ENCODE assay signal across 25 cellular contexts in the genomic region with DNA sequence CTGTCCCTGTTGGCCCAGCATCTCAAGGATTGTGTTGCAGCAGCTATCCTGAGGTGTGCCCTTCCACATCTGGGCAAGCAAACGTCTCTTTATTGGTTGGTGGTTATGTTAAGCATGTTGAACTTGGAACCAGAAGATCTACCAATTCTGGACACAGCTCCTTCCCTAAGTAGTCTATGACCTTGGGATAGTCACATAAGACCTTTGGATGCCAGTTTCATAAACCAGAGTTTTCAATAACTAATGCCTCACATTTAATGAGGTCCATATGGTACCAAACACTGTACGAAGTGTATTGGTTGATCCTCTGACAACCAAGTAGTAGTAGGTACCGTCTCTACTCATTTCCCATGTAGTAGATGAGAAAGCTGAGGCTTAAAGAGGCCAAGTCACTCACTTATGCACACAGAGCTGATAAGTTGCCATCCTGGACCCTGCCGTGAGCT. TPM values are rescaled to one million over a fixed set of nuclear protein-coding genes. Genes with fewer than 3 reads are reported as not detected.
"Had no signal": no experiment of that assay in that cellular context is flagged by ENCODE, and none has a peak within 500 bp of the region (broad histone marks: within the 10 kb centered on the region; RNA-seq: fewer than 3 reads in every experiment).

No MANE protein-coding gene starts in this region.

- FAIRE-seq: TTC549 had no signal

- H3K27ac ChIP-seq: brain microvascular endothelial cell, KMS-11, SJCRH30 had no signal

- ATAC-seq: activated CD4-positive, alpha-beta T cell treated with anti-CD3 and anti-CD28 coated beads for 36 hours; activated CD4-positive, CD25-positive, alpha-beta regulatory T cell treated with anti-CD3 and anti-CD28 coated beads, Interleukin-2, amount 50 U/mL, for 24 hours; activated CD8-positive, alpha-beta T cell treated with anti-CD3 and anti-CD28 coated beads, Interleukin-2, amount 10 ng/mL, durations not matched to agents 7 days and 5 days; activated naive CD8-positive, alpha-beta T cell treated with anti-CD3 and anti-CD28 coated beads, Interleukin-2, amount 50 U/mL, for 24 hours; activated T-cell treated with anti-CD3 and anti-CD28 coated beads, Interleukin-2, amount 50 U/mL, for 4 hours had no signal

- H3K36me3 ChIP-seq: brain microvascular endothelial cell, SJCRH30 had no signal

- H3K9me2 ChIP-seq: SK-N-SH had no signal

- H3K9me3 ChIP-seq: SJCRH30, SK-N-SH had no signal

- H3K9ac ChIP-seq: KMS-11, SK-N-SH had no signal

- H3K4me1 ChIP-seq: SJCRH30 had no signal

- H3K4me3 ChIP-seq: SJCRH30 had no signal

- H3K4me2 ChIP-seq: KMS-11, SK-N-SH had no signal

- DNase-seq: activated CD4-positive, alpha-beta T cell treated with anti-CD3 and anti-CD28 coated beads for 36 hours; activated CD4-positive, alpha-beta T cell treated with anti-CD3 and anti-CD28 coated beads, Interleukin-2, amount 10 ng/mL, durations not matched to agents 7 days and 5 days; activated CD4-positive, alpha-beta T cell treated with anti-CD3 and anti-CD28 coated beads, Interleukin-2, amount 50 U/mL, for 48 hours; activated CD8-positive, alpha-beta T cell treated with anti-CD3 and anti-CD28 coated beads, Interleukin-2, amount 10 ng/mL, durations not matched to agents 7 days and 5 days; activated naive CD4-positive, alpha-beta T cell treated with anti-CD3 and anti-CD28 coated beads, Interleukin-2, amount 10 ng/mL, durations not matched to agents 7 days and 5 days; activated naive CD8-positive, alpha-beta T cell treated with anti-CD3 and anti-CD28 coated beads, Interleukin-2, amount 50 U/mL, for 24 hours; activated T-cell treated with anti-CD3 and anti-CD28 coated beads for 4 hours; activated T-cell treated with anti-CD3 and anti-CD28 coated beads, Interleukin-2, amount 50 U/mL, for 4 hours; anterior cingulate cortex; brain microvascular endothelial cell; central memory CD4-positive, alpha-beta T cell; NCI-H1092 treated with DMSO at 0.1 percent for 48 hours; NCI-H1417 treated with DMSO at 0.1 percent for 48 hours; NCI-H187 treated with DMSO at 0.1 percent for 48 hours; NCI-H2081 treated with DMSO at 0.1 percent for 48 hours; NCI-H226; NCI-H524 treated with DMSO at 0.1 percent for 48 hours; SHP77; SJCRH30; SK-N-SH had no signal

RNA-seq across cellular contexts. Expression of a gene that starts 3.7 kb away (rescaled TPM):
- total RNA-seq: activated CD4-positive, alpha-beta T cell treated with anti-CD3 and anti-CD28 coated beads, Interleukin-2, amount 10 ng/mL, durations not matched to agents 7 days and 5 days; activated CD8-positive, alpha-beta T cell treated with anti-CD3 and anti-CD28 coated beads, Interleukin-2, amount 10 ng/mL, durations not matched to agents 7 days and 5 days; activated T-cell treated with anti-CD3 and anti-CD28 coated beads, Interleukin-2, amount 50 U/mL, for 4 hours; activated T-helper 1 cell treated with anti-CD3 and anti-CD28 coated beads, Interleukin-12 subunit alpha, Interleukin-12 subunit beta, Interleukin-2, Interleukin-4 antibody, amounts not matched to agents 30 ng/mL and 10 ng/mL and 1 ng/mL, durations not matched to agents 14 hours and 24 hours and 36 hours; LHCN-M2; SJCRH30 had no signal
